ENCODE assay signal across 11 cellular contexts in the genomic region with DNA sequence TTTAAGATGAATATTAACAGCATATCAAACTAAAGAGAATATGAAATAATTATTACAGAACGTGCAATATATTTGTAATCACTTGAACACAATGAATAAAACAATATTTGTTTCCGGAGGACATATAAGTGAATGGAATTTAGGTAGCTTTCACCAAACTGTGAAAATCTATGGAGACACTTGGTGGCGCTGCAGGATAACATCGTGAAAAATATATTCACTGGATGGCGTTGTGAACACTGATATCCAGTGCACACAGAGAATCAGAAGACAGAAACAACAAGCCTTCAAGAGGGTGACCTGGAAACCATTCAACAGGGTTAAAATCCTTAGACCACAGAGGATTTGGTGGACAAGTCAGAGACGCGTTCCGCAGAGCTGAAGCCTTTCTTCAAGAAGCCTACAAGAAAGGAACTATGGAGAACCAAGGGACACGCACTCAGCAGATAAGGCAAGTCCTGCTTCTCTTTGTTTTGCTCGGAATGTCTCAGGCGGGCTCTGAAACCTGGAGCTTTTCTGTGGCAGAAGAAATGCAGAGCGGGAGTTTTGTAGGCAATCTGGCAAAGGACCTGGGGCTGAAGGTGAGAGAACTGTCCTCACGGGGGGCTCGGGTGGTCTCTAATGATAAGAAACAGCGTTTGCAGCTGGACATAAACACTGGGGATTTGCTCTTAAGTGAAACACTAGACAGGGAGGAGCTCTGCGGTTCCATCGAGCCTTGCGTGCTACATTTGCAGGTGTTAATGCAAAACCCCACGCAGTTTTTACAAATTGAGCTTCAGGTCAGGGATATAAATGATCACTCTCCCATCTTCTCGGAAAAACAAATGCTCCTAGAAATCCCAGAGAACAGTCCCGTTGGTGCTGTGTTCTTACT. TPM values are rescaled to one million over a fixed set of nuclear protein-coding genes. Genes with fewer than 3 reads are reported as not detected.
DNase-seq lines count a peak whose midpoint lies in the region; ATAC-seq and TF ChIP-seq lines count a peak whose summit lies in the region.
"Had no signal": no experiment of that assay in that cellular context is flagged by ENCODE, and none has a peak within 500 bp of the region (broad histone marks: within the 10 kb centered on the region; RNA-seq: fewer than 3 reads in every experiment).

Gene PCDHB11 (plus strand): TSS at position 269 of the 877 bp plus-strand sequence. CDS start 148 bp downstream, at position 417.

- H3K9me3 Mint-ChIP-seq in mesothelial cell of epicardium, result peaks cover 58% of the 10 kb centered on the region
- H3K9me3 Mint-ChIP-seq in natural killer cell treated with Interleukin-12 subunit alpha and Interleukin-12 subunit beta and Interleukin-15 and Interleukin-18, amount 100 ng/mL, for 72 hours, result peaks cover 10% of the 10 kb centered on the region
- peaks cover 15% of the 10 kb centered on the region for H3K9me3 Mint-ChIP-seq in CD4-positive, alpha-beta T cell

- H3K27ac Mint-ChIP-seq in mesothelial cell of epicardium, result no peak within 1 kb of the TSS
- H3K27ac Mint-ChIP-seq in natural killer cell treated with Interleukin-12 subunit alpha and Interleukin-12 subunit beta and Interleukin-15 and Interleukin-18, amount 100 ng/mL, for 72 hours, result no peak within 1 kb of the TSS
- no peak within 1 kb of the TSS for H3K27ac Mint-ChIP-seq in CD4-positive, alpha-beta T cell
- H3K27ac Mint-ChIP-seq: activated naive CD4-positive, alpha-beta T cell treated with anti-CD3 and anti-CD28 coated beads, Interleukin-2, amount 10 ng/mL, durations not matched to agents 7 days and 5 days had no signal

- CTCF ChIA-PET in CD4-positive, alpha-beta T cell (lab: Charles Lee), result no interaction called here

- H3K4me1 ChIP-seq in KMS-11 (ENCODE audit: low read depth, poor library complexity, severe bottlenecking), result no peaks in the 10 kb centered on the region
- H3K4me1 ChIP-seq in RWPE2 (ENCODE audit: insufficient read depth, poor library complexity, severe bottlenecking), result no peaks in the 10 kb centered on the region
- H3K4me1 ChIP-seq: spleen had no signal

- no peaks in the 10 kb centered on the region for H3K27me3 Mint-ChIP-seq in mesothelial cell of epicardium (ENCODE audit: low read depth)
- peaks cover 5 to 27% of the 10 kb centered on the region in 2 donors for H3K27me3 Mint-ChIP-seq in natural killer cell treated with Interleukin-12 subunit alpha and Interleukin-12 subunit beta and Interleukin-15 and Interleukin-18, amount 100 ng/mL, for 72 hours
- peaks cover 71% of the 10 kb centered on the region for H3K27me3 Mint-ChIP-seq in CD4-positive, alpha-beta T cell

- H3K4me2 ChIP-seq in KMS-11, result no peak within 1 kb of the TSS

- POLR2A ChIA-PET in CD4-positive, alpha-beta T cell (lab: Charles Lee), result no interaction called here

- H3K36me3 Mint-ChIP-seq in mesothelial cell of epicardium, result peaks cover 54% of the 10 kb centered on the region
- H3K36me3 Mint-ChIP-seq in natural killer cell treated with Interleukin-12 subunit alpha and Interleukin-12 subunit beta and Interleukin-15 and Interleukin-18, amount 100 ng/mL, for 72 hours, result peaks cover 23% of the 10 kb centered on the region
- no peaks in the 10 kb centered on the region for H3K36me3 Mint-ChIP-seq in CD4-positive, alpha-beta T cell (ENCODE audit: low read depth)

- ATAC-seq in RWPE2 (ENCODE audit: low read depth), result no peak
- no peak for ATAC-seq in natural killer cell treated with Interleukin-12 subunit alpha and Interleukin-12 subunit beta and Interleukin-15 and Interleukin-18, amount 100 ng/mL, for 72 hours
- no peak for ATAC-seq in CD4-positive, alpha-beta T cell (ENCODE audit: poor library complexity)

- TF ChIP-seq CTCF in KMS-11 (conservative IDR thresholded peaks at IDR 0.05; ENCODE audit: low read depth, low read length) (peak; percentile 40; the same call in 1 of the 2 replicates), RWPE2 (IDR thresholded peaks at IDR 0.05; ENCODE audit: poor library complexity, severe bottlenecking) (peak; percentile 26), mesothelial cell of epicardium (IDR thresholded peaks at IDR 0.05; ENCODE audit: unreplicated experiment) (peak; percentile 32)
- TF ChIP-seq CTCF in CD4-positive, alpha-beta T cell (IDR thresholded peaks at IDR 0.05), result no peak

- no peak within 1 kb of the TSS for H3K9ac ChIP-seq in KMS-11

- H3K4me1 Mint-ChIP-seq in mesothelial cell of epicardium, result no peaks in the 10 kb centered on the region
- no peaks in the 10 kb centered on the region for H3K4me1 Mint-ChIP-seq in natural killer cell treated with Interleukin-12 subunit alpha and Interleukin-12 subunit beta and Interleukin-15 and Interleukin-18, amount 100 ng/mL, for 72 hours (ENCODE audit: low read depth in 2 of 2)
- no peaks in the 10 kb centered on the region for H3K4me1 Mint-ChIP-seq in CD4-positive, alpha-beta T cell (ENCODE audit: low read depth)
- H3K4me1 Mint-ChIP-seq: activated naive CD4-positive, alpha-beta T cell treated with anti-CD3 and anti-CD28 coated beads, Interleukin-2, amount 10 ng/mL, durations not matched to agents 7 days and 5 days had no signal

- peak within 1 kb of the TSS; percentile 10 for H3K4me3 Mint-ChIP-seq in mesothelial cell of epicardium
- H3K4me3 Mint-ChIP-seq in natural killer cell treated with Interleukin-12 subunit alpha and Interleukin-12 subunit beta and Interleukin-15 and Interleukin-18, amount 100 ng/mL, for 72 hours, result no peak within 1 kb of the TSS
- no peak within 1 kb of the TSS for H3K4me3 Mint-ChIP-seq in CD4-positive, alpha-beta T cell
- H3K4me3 Mint-ChIP-seq: activated naive CD4-positive, alpha-beta T cell treated with anti-CD3 and anti-CD28 coated beads, Interleukin-2, amount 10 ng/mL, durations not matched to agents 7 days and 5 days had no signal

- no peaks in the 10 kb centered on the region for H4K20me1 ChIP-seq in KMS-11 (ENCODE audit: insufficient read depth)

- H3K27me3 ChIP-seq in KMS-11 (ENCODE audit: insufficient read depth, low read depth), result no peaks in the 10 kb centered on the region
- peaks cover 22% of the 10 kb centered on the region for H3K27me3 ChIP-seq in RWPE2 (ENCODE audit: insufficient read depth, poor library complexity, severe bottlenecking)
- H3K27me3 ChIP-seq in CD4-positive, alpha-beta T cell (ENCODE audit: control insufficient read depth, insufficient read depth, low read length), result peaks cover 19% of the 10 kb centered on the region

- no peaks in the 10 kb centered on the region for H3K79me2 ChIP-seq in KMS-11 (ENCODE audit: insufficient read depth, low read depth)

- H3K9me3 ChIP-seq in RWPE2 (ENCODE audit: severe bottlenecking), result peaks cover 14% of the 10 kb centered on the region
- H3K9me3 ChIP-seq in CD4-positive, alpha-beta T cell (ENCODE audit: control insufficient read depth, low read length), result peaks cover 27% of the 10 kb centered on the region

- H2AFZ ChIP-seq in KMS-11 (ENCODE audit: low read depth), result no peak within 1 kb of the TSS; the same call in 1 of the 2 replicates

- intact Hi-C loops in CD4-positive, alpha-beta T cell (cut with DNase I, micrococcal nuclease), result loop anchor here in 1 of 2 experiments (10.0 kb wide), 1 partner anchor 355 kb away; no protein-coding TSS in a partner anchor

- H3K36me3 ChIP-seq in KMS-11 (ENCODE audit: insufficient read depth) (no peaks in the 10 kb centered on the region), RWPE2 (ENCODE audit: low read depth) (no peaks in the 10 kb centered on the region)
- H3K36me3 ChIP-seq: spleen had no signal

- H3K27ac ChIP-seq in KMS-11, result no peak within 1 kb of the TSS
- H3K27ac ChIP-seq in RWPE2 (ENCODE audit: poor library complexity, severe bottlenecking), result no peak within 1 kb of the TSS
- no peak within 1 kb of the TSS for H3K27ac ChIP-seq in CD4-positive, alpha-beta T cell (ENCODE audit: low read depth, low read length)
- H3K27ac ChIP-seq: spleen had no signal

- H3K4me3 ChIP-seq in KMS-11 (IDR thresholded peaks at IDR 0.05; ENCODE audit: insufficient read depth, low read depth, low read length) (no peak within 1 kb of the TSS), RWPE2 (ENCODE audit: severe bottlenecking) (no peak within 1 kb of the TSS)

- peak; percentile 64 for DNase-seq in COR-L47 (lab: John Stamatoyannopoulos, UW)
- DNase-seq in RWPE2 (ENCODE audit: low spot score), result no peak
- DNase-seq in mesothelial cell of epicardium (ENCODE audit: low spot score in 2 of 2, unreplicated experiment in 2 of 2), result no peak
- no peak for DNase-seq in natural killer cell treated with Interleukin-12 subunit alpha and Interleukin-12 subunit beta and Interleukin-15 and Interleukin-18, amount 100 ng/mL, for 72 hours (ENCODE audit: low spot score)
- no peak for DNase-seq in NCI-H345 treated with DMSO at 0.1 percent for 48 hours (lab: John Stamatoyannopoulos, UW; ENCODE audit: unreplicated experiment)
- no peak for DNase-seq in cerebellar nuclear complex (lab: John Stamatoyannopoulos, UW)
- no peak for DNase-seq in CD4-positive, alpha-beta T cell
- DNase-seq: activated naive CD4-positive, alpha-beta T cell treated with anti-CD3 and anti-CD28 coated beads, Interleukin-2, amount 10 ng/mL, durations not matched to agents 7 days and 5 days; spleen had no signal

RNA-seq across cellular contexts. Expression of gene PCDHB11, which starts in this region (rescaled TPM):
- 6.1 to 6.6 TPM (median 6.4 TPM) in 3 replicates for total RNA-seq in mesothelial cell of epicardium
- not detected for total RNA-seq in natural killer cell treated with Interleukin-12 subunit alpha and Interleukin-12 subunit beta and Interleukin-15 and Interleukin-18, amount 100 ng/mL, for 72 hours
- total RNA-seq in CD4-positive, alpha-beta T cell, result not detected
- total RNA-seq: fibroblast of villous mesenchyme had no signal
